ENCODE assay signal across 13 cellular contexts in the genomic region with DNA sequence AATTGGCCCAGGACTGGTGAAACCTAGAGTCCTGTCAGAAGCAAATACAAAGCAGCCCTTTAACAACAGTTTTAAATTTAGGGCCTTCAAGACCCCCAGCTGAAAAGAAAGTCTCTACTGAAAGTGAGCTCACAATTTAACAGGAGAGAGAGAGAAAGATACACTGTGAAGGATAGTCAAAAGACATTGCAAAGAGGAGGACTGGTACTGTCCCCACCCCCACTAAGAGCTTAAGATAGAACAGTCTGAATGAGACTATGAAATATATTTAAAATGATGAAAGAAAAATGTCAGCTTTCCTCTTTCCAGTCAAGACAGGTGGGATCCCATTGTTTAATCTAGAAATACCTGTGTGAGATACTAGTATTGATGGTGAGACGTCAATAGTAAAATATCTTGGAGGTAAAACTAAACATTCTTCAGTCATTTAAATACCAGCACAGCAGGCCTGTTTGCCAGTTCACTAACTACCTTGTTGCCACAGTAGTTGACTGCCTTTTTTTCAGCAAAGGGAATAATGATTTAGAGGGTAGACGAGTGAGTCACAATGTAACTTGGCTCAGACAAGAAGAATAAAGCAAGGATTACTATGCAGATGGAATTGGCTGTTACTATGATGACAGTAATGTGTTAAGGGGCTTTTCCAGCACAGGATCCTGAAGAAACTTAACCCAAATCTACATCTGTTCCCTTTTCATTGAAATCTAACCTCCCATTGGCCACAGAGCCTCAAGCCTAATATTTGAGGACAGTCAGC. TPM values are rescaled to one million over a fixed set of nuclear protein-coding genes. Genes with fewer than 3 reads are reported as not detected.
A peak's percentile ranks its signal among the peaks of the same experiment; 100 is the strongest.
DNase-seq lines count a peak whose midpoint lies in the region; ATAC-seq, FAIRE-seq and TF ChIP-seq lines count a peak whose summit lies in the region.
"Had no signal": no experiment of that assay in that cellular context is flagged by ENCODE, and none has a peak within 500 bp of the region (broad histone marks: within the 10 kb centered on the region; RNA-seq: fewer than 3 reads in every experiment).

No MANE protein-coding gene starts in this region.

- H3K9ac ChIP-seq in kidney (ENCODE audit: low read length in 2 of 2), result no peak overlapping the region

- no peak for FAIRE-seq in kidney (lab: Jason Lieb, UNC)
- FAIRE-seq: K562, RCC 7860 had no signal

- H3K4me1 ChIP-seq in kidney (ENCODE audit: control insufficient read depth in 1 of 2, insufficient read depth in 1 of 2, low read depth in 1 of 2, low read length in 2 of 2), result no peaks in the 10 kb centered on the region

- no peak for TF ChIP-seq RAD21 in Ishikawa (IDR thresholded peaks at IDR 0.05; ENCODE audit: low read depth)

- H3K9me3 ChIP-seq in kidney (ENCODE audit: control insufficient read depth in 1 of 2, low read length in 2 of 2), result no peaks in the 10 kb centered on the region

- intact Hi-C loops in kidney (cut with DNase I), result no loop called here

- no peak overlapping the region for H3K4me3 ChIP-seq in AG10803 (ENCODE audit: low read length)
- no peak overlapping the region for H3K4me3 ChIP-seq in choroid plexus epithelial cell (ENCODE audit: low read depth, low read length)
- H3K4me3 ChIP-seq in kidney (ENCODE audit: low read length in 2 of 2), result no peak overlapping the region
- H3K4me3 ChIP-seq: K562 had no signal

- H3K27ac ChIP-seq in kidney (ENCODE audit: low read depth in 2 of 2, low read length in 2 of 2), result no peak overlapping the region

- TF ChIP-seq CTCF in AG10803 (conservative IDR thresholded peaks at IDR 0.05; ENCODE audit: low read length), result no peak
- no peak for TF ChIP-seq CTCF in choroid plexus epithelial cell (conservative IDR thresholded peaks at IDR 0.05; ENCODE audit: low read depth, low read length)
- TF ChIP-seq CTCF in kidney (IDR thresholded peaks at IDR 0.05; ENCODE audit: borderline replicate concordance, extremely low read depth, insufficient read depth), result no peak

- TF ChIP-seq EP300 in Ishikawa (IDR thresholded peaks at IDR 0.05; ENCODE audit: borderline replicate concordance), result no peak

- no peak for ATAC-seq in HG02678 (IDR thresholded peaks at IDR 0.05; ENCODE audit: unreplicated experiment)
- ATAC-seq: K562; naive thymus-derived CD4-positive, alpha-beta T cell had no signal

- H3K36me3 ChIP-seq in kidney (ENCODE audit: control insufficient read depth in 1 of 2, insufficient read depth in 2 of 2, low read length in 2 of 2), result peaks cover 2 to 12% of the 10 kb centered on the region in 2 donors

- DNase-seq in AG10803 (ENCODE audit: low read depth) (peak; percentile 70), choroid plexus epithelial cell (ENCODE audit: low read depth) (peak; percentile 59), kidney glomerular epithelial cell (lab: John Stamatoyannopoulos, UW) (peak; percentile 65), HPDE6-E6E7 (ENCODE audit: extremely low spot score) (no peak), H4 (ENCODE audit: low spot score) (no peak), kidney (no peak)
- DNase-seq: effector CD4-positive, alpha-beta T cell; naive thymus-derived CD4-positive, alpha-beta T cell; NCI-H2107 had no signal

TF ChIP-seq in Ishikawa, 13 proteins besides CTCF, POLR2A, EP300 and RAD21:
- TF ChIP-seq FOXM1 (IDR thresholded peaks at IDR 0.05; ENCODE audit: borderline replicate concordance, low read depth), result no peak
- peak; percentile 60; the same call in 1 of the 2 replicates for TF ChIP-seq TEAD4 (IDR thresholded peaks at IDR 0.05)
- 0 out of 2 replicates have a peak, but pooled peaks have one; percentile 37 for TF ChIP-seq NFIC (IDR thresholded peaks at IDR 0.05)

RNA-seq across cellular contexts. Expression of gene RASL10B, which starts 47.2 kb away (rescaled TPM):
- 6.2 and 6.4 TPM in 2 replicates for total RNA-seq in H4 (2014; rRNA removed; shearing (Covaris generic))
- 2.4 TPM for total RNA-seq in kidney
- 1.5 TPM for polyA plus RNA-seq in kidney (ENCODE audit: insufficient read depth, low read depth, low replicate concordance)

Comparison
In these comparisons a context has a peak if more than half of its experiments do, and no peak if none do; other contexts are left out.
1. DNase-seq: peak in AG10803 (single experiment), choroid plexus epithelial cell (single experiment) and kidney glomerular epithelial cell (single experiment); none in HPDE6-E6E7 (single experiment), H4 (single experiment) and kidney (single experiment).